Comparison of ENCODE assay signal across 12 cellular contexts in genomic region chr19:57267294-57267693, GRCh38.
"Had no signal": no experiment of that assay in that cellular context is flagged by ENCODE, and none has a peak within 500 bp of the region (broad histone marks: within the 10 kb centered on the region; RNA-seq: fewer than 3 reads in every experiment).

No MANE protein-coding gene starts in this region.

- H3K4me1 ChIP-seq: heart left ventricle had no signal

- H3K27me3 ChIP-seq: foreskin keratinocyte, heart left ventricle had no signal

- H3K27ac ChIP-seq: foreskin keratinocyte, heart left ventricle had no signal

- H3K9me3 ChIP-seq: heart left ventricle had no signal

- ATAC-seq: activated T-cell treated with anti-CD3 and anti-CD28 coated beads, Interleukin-2, amount 50 U/mL, for 72 hours; foreskin keratinocyte; heart left ventricle; right cardiac atrium had no signal

- H3K4me3 ChIP-seq: heart left ventricle had no signal

- H3K27me3 Mint-ChIP-seq: activated CD4-positive, alpha-beta memory T cell treated with anti-CD3 and anti-CD28 coated beads for 36 hours; activated naive CD8-positive, alpha-beta T cell treated with anti-CD3 and anti-CD28 coated beads, Interleukin-2, amount 10 ng/mL, durations not matched to agents 7 days and 5 days; type B pancreatic cell had no signal

- H3K27ac Mint-ChIP-seq: activated CD4-positive, alpha-beta memory T cell treated with anti-CD3 and anti-CD28 coated beads for 36 hours; activated T-cell treated with anti-CD3 and anti-CD28 coated beads, Interleukin-2, amount 50 U/mL, for 72 hours; T-helper 2 cell treated with Interferon-gamma antibody and Interleukin-4, amounts not matched to agents 5 μg/mL and 100 μg/mL, for 36 hours; type B pancreatic cell had no signal

- DNase-seq: activated CD4-positive, alpha-beta memory T cell treated with anti-CD3 and anti-CD28 coated beads for 36 hours; activated CD4-positive, CD25-positive, alpha-beta regulatory T cell treated with anti-CD3 and anti-CD28 coated beads, Interleukin-2, amount 50 U/mL, for 72 hours; activated naive CD8-positive, alpha-beta T cell treated with anti-CD3 and anti-CD28 coated beads, Interleukin-2, amount 10 ng/mL, durations not matched to agents 7 days and 5 days; activated T-cell treated with anti-CD3 and anti-CD28 coated beads, Interleukin-2, amount 50 U/mL, for 72 hours; anterior cingulate cortex; foreskin keratinocyte; heart left ventricle; midbrain; right cardiac atrium; stimulated activated naive CD4-positive, alpha-beta T cell treated with Interleukin-2 at 50 U/mL for 16 hours had no signal

- H3K4me3 Mint-ChIP-seq: activated CD4-positive, alpha-beta memory T cell treated with anti-CD3 and anti-CD28 coated beads for 36 hours; activated naive CD8-positive, alpha-beta T cell treated with anti-CD3 and anti-CD28 coated beads, Interleukin-2, amount 10 ng/mL, durations not matched to agents 7 days and 5 days; activated T-cell treated with anti-CD3 and anti-CD28 coated beads, Interleukin-2, amount 50 U/mL, for 72 hours; T-helper 2 cell treated with Interferon-gamma antibody and Interleukin-4, amounts not matched to agents 5 μg/mL and 100 μg/mL, for 36 hours; type B pancreatic cell had no signal

- H3K9me3 Mint-ChIP-seq: type B pancreatic cell had no signal
